In the genomic region with DNA sequence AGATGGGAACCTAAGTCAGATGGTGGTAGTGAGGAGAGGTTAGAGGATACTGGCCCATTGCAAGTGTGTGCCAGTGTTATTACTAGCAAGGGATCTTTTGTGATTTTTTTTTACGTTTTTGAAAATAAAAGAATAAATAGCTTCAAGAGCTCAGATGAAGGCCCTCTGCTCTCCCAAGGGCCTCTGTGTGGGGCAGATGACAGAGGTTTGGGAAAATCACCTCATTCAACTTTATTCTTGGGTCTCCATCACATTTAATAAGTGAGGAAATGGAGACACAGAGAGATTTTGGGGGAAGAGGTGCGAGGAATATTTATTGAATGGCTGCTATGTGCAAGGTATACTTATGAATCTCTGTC, we compare ENCODE assay signal across 8 cellular contexts. TPM values are rescaled to one million over a fixed set of nuclear protein-coding genes. Genes with fewer than 3 reads are reported as not detected.
DNase-seq lines count a peak whose midpoint lies in the region; ATAC-seq, FAIRE-seq and TF ChIP-seq lines count a peak whose summit lies in the region.

No MANE protein-coding gene starts in this region.

- H3K56ac ChIP-seq in IMR-90 (ENCODE audit: extremely low read depth, insufficient read depth, low read length): peak overlapping the region; percentile 86; the same call in 1 of the 2 replicates

- H3K14ac ChIP-seq in IMR-90 (replicated peaks; ENCODE audit: low read depth, low read length): peak overlapping the region; percentile 75

- H3K27me3 Mint-ChIP-seq in astrocyte (ENCODE audit: low read depth, unreplicated experiment) (no peaks in the 10 kb centered on the region), nephron (ENCODE audit: low read depth) (no peaks in the 10 kb centered on the region)

- H3K4me1 Mint-ChIP-seq in astrocyte (ENCODE audit: low read depth, unreplicated experiment): peaks cover 19% of the 10 kb centered on the region
- peaks cover 85% of the 10 kb centered on the region for H3K4me1 Mint-ChIP-seq in nephron

- POLR2A ChIA-PET in A549 (lab: Yijun Ruan, JAX) (interaction anchor here (1.7 kb wide), 1 partner anchor 143 kb away, joined by 7 read pairs; a partner anchor contains a TSS), IMR-90 (lab: Charles Lee; ENCODE audit: unreplicated experiment) (no interaction called here)

- peak overlapping the region; percentile 30 for H2AK9ac ChIP-seq in IMR-90 (replicated peaks; ENCODE audit: low read depth, low read length, poor library complexity)

- DNase-seq in A549 (ENCODE audit: low read depth in 1 of 2, low spot score in 1 of 2): no peak
- DNase-seq in IMR-90: no peak
- DNase-seq in astrocyte (ENCODE audit: low read depth): no peak
- no peak for DNase-seq in HT-29 (ENCODE audit: low spot score)
- no peak for DNase-seq in NCI-H510A treated with DMSO at 0.1 percent for 48 hours (lab: John Stamatoyannopoulos, UW)
- DNase-seq in activated CD4-positive, alpha-beta T cell treated with anti-CD3 and anti-CD28 coated beads for 1 hour: no peak

- H2AFZ ChIP-seq in IMR-90 (replicated peaks; ENCODE audit: low read length, poor library complexity) (peak overlapping the region; percentile 29), astrocyte (ENCODE audit: low read depth, low read length) (no peak overlapping the region)

- peak in 1 of 2 experiments; percentile 8; a peak in 3 of 6 replicates for ATAC-seq in A549
- no peak for ATAC-seq in IMR-90 (ENCODE audit: low read depth)
- no peak for ATAC-seq in HG02973 (IDR thresholded peaks at IDR 0.05; ENCODE audit: unreplicated experiment)

- BruUV-seq in IMR-90 (replicated peaks; lab: Mats Ljungman, UMichigan): no TSS peak

- peak overlapping the region; percentile 59 to 77; a peak in 2 of 4 replicates for H4K8ac ChIP-seq in IMR-90 (ENCODE audit: low read depth in 2 of 2, low read length in 2 of 2)

- TF ChIP-seq RAD21 in A549 (conservative IDR thresholded peaks at IDR 0.05 in 1 of 2, IDR thresholded peaks at IDR 0.05 in 1 of 2): no peak; a peak in 1 of 5 replicates
- no peak for TF ChIP-seq RAD21 in IMR-90 (IDR thresholded peaks at IDR 0.05; ENCODE audit: low read length)

- H3K9me3 Mint-ChIP-seq in astrocyte (ENCODE audit: unreplicated experiment) (no peaks in the 10 kb centered on the region), nephron (no peaks in the 10 kb centered on the region)

- H3K9ac ChIP-seq in IMR-90 (ENCODE audit: low read depth, low read length) (no peak overlapping the region), astrocyte (ENCODE audit: low read length) (no peak overlapping the region)

- no peaks in the 10 kb centered on the region for H3K79me2 ChIP-seq in astrocyte (ENCODE audit: insufficient read depth, low read length)

- no peaks in the 10 kb centered on the region for H3K36me3 ChIP-seq in IMR-90 (ENCODE audit: control insufficient read depth, insufficient read depth, low read length)
- H3K36me3 ChIP-seq in astrocyte (ENCODE audit: insufficient read depth, low read length): no peaks in the 10 kb centered on the region

- H3K79me1 ChIP-seq in IMR-90 (ENCODE audit: low read depth in 1 of 2, low read length in 2 of 2): 0 out of 4 replicates have a peak, but pooled peaks cover 0 to 8% of the 10 kb centered on the region in 2 experiments

- intact Hi-C loops in IMR-90 (cut with micrococcal nuclease): loop anchor here (1.0 to 5.0 kb wide), 5 partner anchors 59 to 319 kb away; a partner anchor contains a TSS

- peak overlapping the region; percentile 80; the same call in 1 of the 2 replicates for H2AK5ac ChIP-seq in IMR-90 (ENCODE audit: low read depth, low read length)

- no peak overlapping the region for H4K5ac ChIP-seq in IMR-90 (ENCODE audit: low read depth, low read length)

- 33% methylated on average over 2 of the region's 2 CpGs for WGBS in A549 (ENCODE audit: missing lambda C conversion rate)
- WGBS in IMR-90 (ENCODE audit: extremely low coverage in 2 of 2, insufficient read length in 1 of 2), 2 experiments: no CpG with 5 or more reads among the region's 2 CpGs

- H3K4me2 ChIP-seq in A549 (peak overlapping the region; percentile 73; the same call in 1 of the 3 replicates), IMR-90 (ENCODE audit: low read depth, low read length) (no peak overlapping the region), astrocyte (ENCODE audit: low read length) (no peak overlapping the region)

- H4K91ac ChIP-seq in IMR-90 (ENCODE audit: insufficient read depth, low read depth, low read length): peak overlapping the region; percentile 89

- H3K36me3 Mint-ChIP-seq in astrocyte (ENCODE audit: low read depth, unreplicated experiment) (no peaks in the 10 kb centered on the region), nephron (ENCODE audit: low read depth) (no peaks in the 10 kb centered on the region)

- in situ Hi-C loops in IMR-90 (cut with MboI; ENCODE audit: low sequenced_read_pairs): loop anchor here (5.0 kb wide), 1 partner anchor 64 kb away; no protein-coding TSS in a partner anchor

- TF ChIP-seq CTCF in A549 (IDR thresholded peaks at IDR 0.05): no peak
- no peak for TF ChIP-seq CTCF in IMR-90 (conservative IDR thresholded peaks at IDR 0.05; ENCODE audit: low read depth, low read length)
- TF ChIP-seq CTCF in astrocyte (IDR thresholded peaks at IDR 0.05; ENCODE audit: insufficient read depth, low read depth, low read length): no peak
- peak; percentile 12 to 24 (median 13) for TF ChIP-seq CTCF in nephron (IDR thresholded peaks at IDR 0.05; ENCODE audit: unreplicated experiment in 3 of 3)

- H4K20me1 ChIP-seq in IMR-90 (ENCODE audit: insufficient read depth, low read length) (no peaks in the 10 kb centered on the region), astrocyte (ENCODE audit: insufficient read depth, low read length) (no peaks in the 10 kb centered on the region)

- peak overlapping the region; percentile 73; the same call in 1 of the 3 replicates for H2BK15ac ChIP-seq in IMR-90 (ENCODE audit: low read depth, low read length)

- H2BK120ac ChIP-seq in IMR-90 (ENCODE audit: low read depth, low read length): peak overlapping the region; percentile 96

- H3K4me3 ChIP-seq in A549 (no peak overlapping the region), IMR-90 (ENCODE audit: insufficient read depth, low read depth, low read length) (no peak overlapping the region), astrocyte (ENCODE audit: insufficient read depth, low read depth, low read length) (no peak overlapping the region)

- H2BK20ac ChIP-seq in IMR-90 (ENCODE audit: low read depth, low read length): peak overlapping the region; percentile 93

- no peak for TF ChIP-seq EP300 in A549 (IDR thresholded peaks at IDR 0.05)

- CTCF ChIA-PET in A549 (lab: Yijun Ruan, JAX) (interaction anchor here (0.6 to 7.5 kb wide), 40 partner anchors 10 to 319 kb away, joined by 3 to 66 read pairs (median 5); a partner anchor contains a TSS), IMR-90 (lab: Yijun Ruan, JAX) (interaction anchor here (0.6 to 1.3 kb wide), 3 partner anchors 20 to 203 kb away, joined by 3 to 5 read pairs (median 4); no protein-coding TSS in a partner anchor)

- H3K27me3 ChIP-seq in IMR-90 (ENCODE audit: control insufficient read depth, insufficient read depth, low read length): no peaks in the 10 kb centered on the region
- no peaks in the 10 kb centered on the region for H3K27me3 ChIP-seq in astrocyte (ENCODE audit: insufficient read depth, low read length)

- dilution Hi-C loops in IMR-90 (cut with HindIII; ENCODE audit: low sequenced_read_pairs, unreplicated experiment): no loop called here

- peaks cover 19% of the 10 kb centered on the region for H3K9me1 ChIP-seq in IMR-90 (ENCODE audit: insufficient read depth, low read length)

- H3K4me1 ChIP-seq in A549 (peaks cover 51% of the 10 kb centered on the region), IMR-90 (ENCODE audit: control insufficient read depth, insufficient read depth, low read length) (peaks cover 42% of the 10 kb centered on the region), astrocyte (ENCODE audit: insufficient read depth, low read length) (peaks cover 38% of the 10 kb centered on the region)

- peak overlapping the region; percentile 1; the same call in 1 of the 2 replicates for H3K18ac ChIP-seq in IMR-90 (ENCODE audit: low read depth, low read length)

- H2BK5ac ChIP-seq in IMR-90 (ENCODE audit: low read depth, low read length, poor library complexity, severe bottlenecking): peak overlapping the region; percentile 88

- H3K27ac Mint-ChIP-seq in astrocyte (ENCODE audit: unreplicated experiment): peak overlapping the region; percentile 86
- H3K27ac Mint-ChIP-seq in nephron: peak overlapping the region; percentile 37 to 95 (median 94)

- H3K23ac ChIP-seq in IMR-90 (ENCODE audit: low read depth, low read length): peak overlapping the region; percentile 73; the same call in 1 of the 2 replicates

- TF ChIP-seq POLR2A in A549 (IDR thresholded peaks at IDR 0.05; ENCODE audit: low read length) (no peak), IMR-90 (IDR thresholded peaks at IDR 0.05; ENCODE audit: low read depth, low read length) (no peak)

- peak overlapping the region in 1 of 2 experiments; percentile 83; a peak in 2 of 6 replicates for H3K27ac ChIP-seq in A549
- peak overlapping the region; percentile 99; the same call in 1 of the 2 replicates for H3K27ac ChIP-seq in IMR-90 (ENCODE audit: insufficient read depth, low read length)
- H3K27ac ChIP-seq in astrocyte (ENCODE audit: low read depth, low read length): no peak overlapping the region

- H3K9me3 ChIP-seq in A549: no peaks in the 10 kb centered on the region
- H3K9me3 ChIP-seq in IMR-90 (ENCODE audit: control insufficient read depth, insufficient read depth, low read length): no peaks in the 10 kb centered on the region
- no peaks in the 10 kb centered on the region for H3K9me3 ChIP-seq in astrocyte (ENCODE audit: insufficient read depth, low read depth, low read length)

- FAIRE-seq in A549 (lab: Jason Lieb, UNC) (no peak), astrocyte (lab: Jason Lieb, UNC) (no peak)

- peak overlapping the region; percentile 94 for H3K4ac ChIP-seq in IMR-90 (ENCODE audit: low read depth, low read length)

- H3K4me3 Mint-ChIP-seq in astrocyte (ENCODE audit: unreplicated experiment) (no peak overlapping the region), nephron (peak overlapping the region in 1 of 3 experiments; percentile 21)

RNA-seq across cellular contexts. Expression of a gene that starts 10.1 kb away (rescaled TPM):
- polyA plus RNA-seq in A549 (2011; rRNA removed): 3.4 and 4.1 TPM in 2 replicates
- 2.1 and 2.6 TPM in 2 replicates for polyA plus RNA-seq in A549 (2012; cell fraction: cytosol; rRNA removed)
- 8.0 and 8.1 TPM in 2 replicates for polyA plus RNA-seq in A549 (2012; cell fraction: nucleus; rRNA removed)
- polyA plus RNA-seq in A549 (2017; fragmentation: RNase III; extraction: RNeasy Plus Mini Kit Qiagen cat#74134 plus additional on column Dnase treatment): 2.0 to 4.6 TPM (median 2.1 TPM) in 3 replicates
- 3.8 and 5.4 TPM in 2 replicates for polyA minus RNA-seq in A549 (2011; rRNA and poly(A)+ RNA removed)
- 3.1 and 3.9 TPM in 2 replicates for total RNA-seq in IMR-90 (2012; rRNA removed)
- 3.7 and 4.1 TPM in 2 replicates for polyA plus RNA-seq in IMR-90 (2012; rRNA removed)
- 2.0 and 2.9 TPM in 2 replicates for polyA plus RNA-seq in IMR-90 (2012; cell fraction: cytosol; rRNA removed)
- polyA plus RNA-seq in IMR-90 (2012; cell fraction: nucleus; rRNA removed; ENCODE audit: low replicate concordance): 5.6 and 6.9 TPM in 2 replicates
- 4.2 and 4.7 TPM in 2 replicates for total RNA-seq in astrocyte
- 0.41 and 0.73 TPM in 2 replicates for total RNA-seq in HT-29 (2014; rRNA removed; shearing (Covaris generic))

RNA-seq across cellular contexts. Expression of a gene that starts 59.8 kb away (rescaled TPM):
- polyA plus RNA-seq in A549 (2011; rRNA removed) (50.7 and 64.9 TPM in 2 replicates), A549 (2017; fragmentation: RNase III; extraction: RNeasy Plus Mini Kit Qiagen cat#74134 plus additional on column Dnase treatment) (102 to 105 TPM (median 104 TPM) in 3 replicates), IMR-90 (2012; rRNA removed) (55.6 and 56.9 TPM in 2 replicates)
- 185 and 190 TPM in 2 replicates for polyA plus RNA-seq in A549 (2012; cell fraction: cytosol; rRNA removed)
- polyA plus RNA-seq in A549 (2012; cell fraction: nucleus; rRNA removed): 139 and 140 TPM in 2 replicates
- polyA minus RNA-seq in A549 (2011; rRNA and poly(A)+ RNA removed): 103 and 110 TPM in 2 replicates
- total RNA-seq in IMR-90 (2012; rRNA removed) (36.1 and 37.6 TPM in 2 replicates), astrocyte (18.0 and 19.5 TPM in 2 replicates)
- polyA plus RNA-seq in IMR-90 (2012; cell fraction: cytosol; rRNA removed): 52.9 and 59.9 TPM in 2 replicates
- 37.1 and 52.4 TPM in 2 replicates for polyA plus RNA-seq in IMR-90 (2012; cell fraction: nucleus; rRNA removed; ENCODE audit: low replicate concordance)
- 100 and 106 TPM in 2 replicates for total RNA-seq in HT-29 (2014; rRNA removed; shearing (Covaris generic))

Comparison
In these comparisons a context has a peak if more than half of its experiments do, and no peak if none do; other contexts are left out.
1. CTCF ChIP-seq: peak in nephron (3 of 3); none in A549 (single experiment), IMR-90 (single experiment) and astrocyte (single experiment).